8 cellular contexts compared by ENCODE assay signal in the genomic region with DNA sequence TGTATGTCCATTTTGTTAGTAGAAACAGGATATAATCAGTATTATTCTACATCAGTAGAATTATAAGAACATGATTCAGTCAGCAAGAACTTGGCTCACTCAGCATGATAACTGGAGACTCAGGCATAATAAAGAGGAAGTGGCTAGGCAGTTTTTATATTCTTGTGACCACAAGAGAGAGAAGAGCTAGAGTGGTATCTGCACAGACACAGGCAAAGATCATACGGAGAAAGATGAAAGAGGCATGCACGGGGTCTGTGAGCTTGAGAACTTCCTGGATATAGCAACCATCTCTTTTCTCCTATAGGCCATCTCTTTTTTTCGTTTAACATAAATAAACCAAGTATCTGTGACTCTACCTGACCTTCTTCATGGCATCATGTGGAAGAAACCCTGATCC. TPM values are rescaled to one million over a fixed set of nuclear protein-coding genes. Genes with fewer than 3 reads are reported as not detected.
DNase-seq lines count a peak whose midpoint lies in the region; ATAC-seq and TF ChIP-seq lines count a peak whose summit lies in the region.

No MANE protein-coding gene starts in this region.

- H3K4me1 ChIP-seq in gastroesophageal sphincter (peaks cover 0 to 5% (median 3%) of the 10 kb centered on the region in 3 donors), subcutaneous abdominal adipose tissue (ENCODE audit: control insufficient read depth in 5 of 5, insufficient read depth in 5 of 5, low read length in 5 of 5) (peaks cover 0 to 44% (median 20%) of the 10 kb centered on the region in 5 donors)

- H3K4me3 ChIP-seq in gastroesophageal sphincter: no peak overlapping the region
- no peak overlapping the region for H3K4me3 ChIP-seq in subcutaneous abdominal adipose tissue (ENCODE audit: low read depth in 1 of 5, low read length in 5 of 5)

- DNase-seq in ELR (ENCODE audit: low read depth) (peak; percentile 88), HK-2 (ENCODE audit: unreplicated experiment) (no peak), NCI-H2171 (lab: John Stamatoyannopoulos, UW) (no peak)
- peak; percentile 24 for DNase-seq in activated CD4-positive, alpha-beta T cell treated with anti-CD3 and anti-CD28 coated beads for 48 hours

- ATAC-seq in GM21360 (IDR thresholded peaks at IDR 0.05; ENCODE audit: unreplicated experiment): peak; percentile 96
- peak; percentile 99 for ATAC-seq in HG03571 (IDR thresholded peaks at IDR 0.05; ENCODE audit: unreplicated experiment)
- ATAC-seq in gastroesophageal sphincter: peak; percentile 60

- TF ChIP-seq CTCF in gastroesophageal sphincter (IDR thresholded peaks at IDR 0.05): no peak

- H3K27me3 ChIP-seq in gastroesophageal sphincter: no peaks in the 10 kb centered on the region
- H3K27me3 ChIP-seq in subcutaneous abdominal adipose tissue (ENCODE audit: control insufficient read depth in 5 of 5, insufficient read depth in 4 of 5, low read length in 5 of 5): no peaks in the 10 kb centered on the region

- H3K36me3 ChIP-seq in gastroesophageal sphincter (no peaks in the 10 kb centered on the region), subcutaneous abdominal adipose tissue (ENCODE audit: control insufficient read depth in 5 of 5, insufficient read depth in 5 of 5, low read length in 5 of 5) (no peaks in the 10 kb centered on the region)

- H3K9ac ChIP-seq in subcutaneous abdominal adipose tissue (ENCODE audit: low read length in 5 of 5): no peak overlapping the region

- no peak for TF ChIP-seq POLR2A in gastroesophageal sphincter (IDR thresholded peaks at IDR 0.05)

- 55 to 72% methylated on average over 3 of the region's 3 CpGs for WGBS in gastroesophageal sphincter (ENCODE audit: low coverage in 1 of 2), 2 donors

- H3K27ac ChIP-seq in gastroesophageal sphincter (peak overlapping the region in 1 of 4 donors; percentile 0), subcutaneous abdominal adipose tissue (ENCODE audit: low read depth, low read length) (peak overlapping the region; percentile 15)

- H3K9me3 ChIP-seq in gastroesophageal sphincter: no peaks in the 10 kb centered on the region
- no peaks in the 10 kb centered on the region for H3K9me3 ChIP-seq in subcutaneous abdominal adipose tissue (ENCODE audit: control insufficient read depth in 5 of 5, low read length in 5 of 5)

- TF ChIP-seq EP300 in gastroesophageal sphincter (IDR thresholded peaks at IDR 0.05): no peak

RNA-seq across cellular contexts. Expression of a gene that starts 46.8 kb away (rescaled TPM):
- 10 to 100 TPM; 24.3 to 41.9 (median 31.2) TPM for total RNA-seq in gastroesophageal sphincter

Comparison
In these comparisons a context has a peak if more than half of its experiments do, and no peak if none do; other contexts are left out.
1. DNase-seq: peak in ELR (single experiment) and activated CD4-positive, alpha-beta T cell treated with anti-CD3 and anti-CD28 coated beads for 48 hours (single experiment); none in HK-2 (single experiment) and NCI-H2171 (single experiment).
2. Peak in every context shown above with its lines, with median percentiles within 50 percentile points of each other: ATAC-seq.